8 cellular contexts compared by ENCODE assay signal in the genomic region with DNA sequence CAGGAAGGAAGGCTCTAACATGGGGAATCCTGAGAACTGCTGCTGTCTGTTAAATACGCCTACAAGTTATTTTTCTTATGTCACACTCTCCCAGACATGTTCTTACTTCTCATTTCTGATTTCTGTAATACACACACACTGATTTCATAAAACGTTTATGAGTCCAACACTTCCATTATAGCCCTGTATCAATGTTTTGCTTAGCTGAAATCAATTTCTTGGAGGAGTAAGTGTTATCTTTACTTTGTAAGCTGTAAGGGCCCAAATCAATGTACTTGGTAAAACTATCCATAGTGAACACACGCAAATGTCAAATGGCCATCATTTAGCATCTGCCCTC. TPM values are rescaled to one million over a fixed set of nuclear protein-coding genes. Genes with fewer than 3 reads are reported as not detected.
A peak's percentile ranks its signal among the peaks of the same experiment; 100 is the strongest.
DNase-seq lines count a peak whose midpoint lies in the region.
"Had no signal": no experiment of that assay in that cellular context is flagged by ENCODE, and none has a peak within 500 bp of the region (broad histone marks: within the 10 kb centered on the region; RNA-seq: fewer than 3 reads in every experiment).

No MANE protein-coding gene starts in this region.

- H3K27me3 ChIP-seq in HUES48 (ENCODE audit: control insufficient read depth, insufficient read depth, low read length) = no peaks in the 10 kb centered on the region
- no peaks in the 10 kb centered on the region for H3K27me3 ChIP-seq in stomach smooth muscle (ENCODE audit: control insufficient read depth in 1 of 2, insufficient read depth in 2 of 2, low read length in 2 of 2)

- H3K4me3 ChIP-seq in HUES48 (ENCODE audit: low read depth, low read length) = peak overlapping the region; percentile 94
- H3K4me3 ChIP-seq in stomach smooth muscle (ENCODE audit: low read length in 2 of 2) = peak overlapping the region; percentile 57 to 88

- no peaks in the 10 kb centered on the region for H3K9me3 Mint-ChIP-seq in activated naive CD8-positive, alpha-beta T cell (ENCODE audit: low read depth)
- no peaks in the 10 kb centered on the region for H3K9me3 Mint-ChIP-seq in immature natural killer cell

- no peaks in the 10 kb centered on the region for H3K36me3 Mint-ChIP-seq in activated naive CD8-positive, alpha-beta T cell
- H3K36me3 Mint-ChIP-seq in immature natural killer cell = peaks cover 7 to 13% (median 7%) of the 10 kb centered on the region in 3 donors

- H3K9ac ChIP-seq in HUES48 (ENCODE audit: low read depth, low read length) (no peak overlapping the region), stomach smooth muscle (ENCODE audit: low read length in 2 of 2) (peak overlapping the region; percentile 83 to 98)

- peak overlapping the region; percentile 87 for H3K4me3 Mint-ChIP-seq in activated naive CD8-positive, alpha-beta T cell
- H3K4me3 Mint-ChIP-seq in immature natural killer cell = peak overlapping the region; percentile 81 to 98 (median 86)

- H3K27ac Mint-ChIP-seq in activated naive CD8-positive, alpha-beta T cell = peak overlapping the region; percentile 95
- H3K27ac Mint-ChIP-seq in immature natural killer cell = peak overlapping the region; percentile 97 to 100 (median 99)

- no peak for DNase-seq in immature natural killer cell
- DNase-seq in NCI-H510A treated with DMSO at 0.1 percent for 48 hours (lab: John Stamatoyannopoulos, UW) = no peak
- DNase-seq in NCI-H1092 treated with DMSO at 0.1 percent for 48 hours (lab: John Stamatoyannopoulos, UW) = no peak
- no peak for DNase-seq in DMS153 (lab: John Stamatoyannopoulos, UW)
- DNase-seq: cortex of kidney had no signal

- no peaks in the 10 kb centered on the region for H3K9me3 ChIP-seq in HUES48 (ENCODE audit: control insufficient read depth, insufficient read depth, low read length)
- H3K9me3 ChIP-seq in stomach smooth muscle (ENCODE audit: control insufficient read depth in 2 of 2, low read length in 2 of 2) = no peaks in the 10 kb centered on the region

- H3K36me3 ChIP-seq in HUES48 (ENCODE audit: control insufficient read depth, insufficient read depth, low read length) (peaks cover 28% of the 10 kb centered on the region), stomach smooth muscle (ENCODE audit: control insufficient read depth in 2 of 2, insufficient read depth in 2 of 2, low read length in 2 of 2) (peaks cover 12 to 14% of the 10 kb centered on the region in 2 donors)

- peaks cover 27% of the 10 kb centered on the region for H3K4me1 Mint-ChIP-seq in activated naive CD8-positive, alpha-beta T cell (ENCODE audit: low read depth)
- peaks cover 28 to 34% of the 10 kb centered on the region in 2 donors for H3K4me1 Mint-ChIP-seq in immature natural killer cell

- peak overlapping the region; percentile 99 for H3K27ac ChIP-seq in HUES48 (ENCODE audit: low read depth, low read length)
- H3K27ac ChIP-seq in stomach smooth muscle (ENCODE audit: low read length) = peak overlapping the region; percentile 99

- H3K27me3 Mint-ChIP-seq in activated naive CD8-positive, alpha-beta T cell = no peaks in the 10 kb centered on the region
- peaks cover 15 to 28% (median 20%) of the 10 kb centered on the region in 3 donors for H3K27me3 Mint-ChIP-seq in immature natural killer cell (ENCODE audit: low read depth in 3 of 3)

- H3K4me1 ChIP-seq in HUES48 (ENCODE audit: control insufficient read depth, insufficient read depth, low read length) = peaks cover 5% of the 10 kb centered on the region; the same call in 1 of the 2 replicates
- H3K4me1 ChIP-seq in stomach smooth muscle (ENCODE audit: control insufficient read depth, insufficient read depth, low read length) = peaks cover 17% of the 10 kb centered on the region

RNA-seq across cellular contexts. Expression of gene NARF, which starts 0.8 kb away (rescaled TPM):
- 100 to 1,000 TPM; 149 to 192 (median 179) TPM for polyA plus RNA-seq in immature natural killer cell

RNA-seq across cellular contexts. Expression of gene CYBC1, which starts 7.2 kb away (rescaled TPM):
- 100 to 1,000 TPM; 182 to 246 (median 243) TPM for polyA plus RNA-seq in immature natural killer cell

RNA-seq across cellular contexts. Expression of gene OGFOD3, which starts 39.4 kb away (rescaled TPM):
- polyA plus RNA-seq in immature natural killer cell = 10 to 100 TPM; 29.3 to 43.5 (median 39.8) TPM

RNA-seq across cellular contexts. Expression of gene HEXD, which starts 39.6 kb away (rescaled TPM):
- polyA plus RNA-seq in immature natural killer cell = 10 to 100 TPM; 12.7 to 18.8 (median 15.2) TPM
